ENCODE assay signal across 10 cellular contexts in the genomic region with DNA sequence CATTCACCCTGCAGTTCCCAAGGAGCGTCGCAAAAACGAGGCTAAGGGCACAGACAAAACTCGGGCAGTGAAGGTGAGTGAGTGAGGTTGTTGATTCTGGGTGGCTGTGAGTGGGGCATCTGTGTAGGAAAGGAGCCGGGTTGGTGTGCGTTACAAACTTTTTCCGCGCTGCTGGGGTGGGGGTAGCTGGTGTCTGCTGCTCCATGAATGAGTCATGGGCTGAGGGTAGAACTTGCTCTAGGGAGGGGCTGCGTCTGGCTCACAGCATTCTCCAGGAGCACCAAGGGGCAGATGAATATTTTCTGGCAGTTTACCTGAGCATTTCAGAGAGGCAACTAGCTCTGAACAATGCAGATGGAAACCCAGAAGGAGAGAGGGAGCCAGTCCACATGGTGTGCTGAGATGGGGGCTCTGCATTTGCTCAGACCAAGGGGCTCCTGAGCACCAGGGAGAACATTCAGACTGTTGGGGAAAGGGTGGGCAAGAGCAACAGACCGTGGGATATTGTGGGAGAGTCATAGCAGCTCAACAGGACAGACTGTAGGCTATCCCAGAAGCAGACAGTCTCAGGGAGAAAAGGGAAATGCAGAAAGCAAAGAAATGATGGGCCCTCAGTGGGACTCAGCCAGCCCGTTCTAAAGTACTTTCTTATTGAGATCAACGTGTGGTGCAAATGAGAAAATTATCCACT. TPM values are rescaled to one million over a fixed set of nuclear protein-coding genes. Genes with fewer than 3 reads are reported as not detected.
DNase-seq lines count a peak whose midpoint lies in the region; ATAC-seq and TF ChIP-seq lines count a peak whose summit lies in the region.
"Had no signal": no experiment of that assay in that cellular context is flagged by ENCODE, and none has a peak within 500 bp of the region (broad histone marks: within the 10 kb centered on the region; RNA-seq: fewer than 3 reads in every experiment).

No MANE protein-coding gene starts in this region.

- no peak for TF ChIP-seq CTCF in type B pancreatic cell (conservative IDR thresholded peaks at IDR 0.05)

- no peaks in the 10 kb centered on the region for H3K27me3 Mint-ChIP-seq in type B pancreatic cell

- peak overlapping the region; percentile 59 for H3K27ac Mint-ChIP-seq in type B pancreatic cell
- H3K27ac Mint-ChIP-seq: memory B cell had no signal

- H3K36me3 ChIP-seq in mucosa of rectum (ENCODE audit: control insufficient read depth in 2 of 2, insufficient read depth in 2 of 2, low read length in 2 of 2), result peaks cover under 1 to 4% of the 10 kb centered on the region in 2 donors

- H3K27me3 ChIP-seq in mucosa of rectum (ENCODE audit: control insufficient read depth in 2 of 2, insufficient read depth in 2 of 2, low read length in 2 of 2), result no peaks in the 10 kb centered on the region

- no peak for ATAC-seq in sciatic nerve

- H3K9ac ChIP-seq in mucosa of rectum (ENCODE audit: low read depth in 1 of 2, low read length in 2 of 2), result peak overlapping the region in 1 of 2 donors; percentile 26

- H3K4me3 ChIP-seq in mucosa of rectum (ENCODE audit: low read length in 2 of 2), result peak overlapping the region; percentile 33 to 38

- peaks cover 10 to 12% of the 10 kb centered on the region in 2 donors for H3K4me1 ChIP-seq in mucosa of rectum (ENCODE audit: control insufficient read depth in 2 of 2, insufficient read depth in 2 of 2, low read length in 2 of 2)

- no peak overlapping the region for H3K4me3 Mint-ChIP-seq in type B pancreatic cell
- H3K4me3 Mint-ChIP-seq: memory B cell had no signal

- H3K4me1 Mint-ChIP-seq in type B pancreatic cell (ENCODE audit: unreplicated experiment), result peaks cover 6% of the 10 kb centered on the region

- DNase-seq in activated naive CD4-positive, alpha-beta T cell treated with Interleukin-2 at 50 U/mL for 16 hours, result peak; percentile 42
- DNase-seq in activated naive CD4-positive, alpha-beta T cell (lab: John Stamatoyannopoulos, UW), result no peak
- peak; percentile 4 for DNase-seq in amniotic stem cell (lab: John Stamatoyannopoulos, UW)
- DNase-seq in type B pancreatic cell (ENCODE audit: extremely low spot score, unreplicated experiment), result peak; percentile 25
- DNase-seq in HuH-7 (ENCODE audit: low spot score), result no peak
- DNase-seq in sciatic nerve (ENCODE audit: low spot score), result no peak
- DNase-seq in NCI-H2029 (lab: John Stamatoyannopoulos, UW), result no peak
- DNase-seq: NCI-H1930 had no signal

- H3K27ac ChIP-seq in mucosa of rectum (ENCODE audit: low read depth in 2 of 2, low read length in 2 of 2), result peak overlapping the region; percentile 63 to 73

- intact Hi-C loops in sciatic nerve (cut with DNase I), result no loop called here

- no peaks in the 10 kb centered on the region for H3K9me3 Mint-ChIP-seq in type B pancreatic cell
- H3K9me3 Mint-ChIP-seq: memory B cell had no signal

- no peaks in the 10 kb centered on the region for H3K36me3 Mint-ChIP-seq in type B pancreatic cell
- H3K36me3 Mint-ChIP-seq: memory B cell had no signal

- no peaks in the 10 kb centered on the region for H3K9me3 ChIP-seq in mucosa of rectum (ENCODE audit: control insufficient read depth in 2 of 2, low read length in 2 of 2)

RNA-seq across cellular contexts. Expression of gene NOBOX, which starts 18.8 kb away (rescaled TPM):
- total RNA-seq in type B pancreatic cell (ENCODE audit: low replicate concordance) (not detected in 2 replicates), sciatic nerve (not detected)

RNA-seq across cellular contexts. Expression of gene ARHGEF5, which starts 29.5 kb away (rescaled TPM):
- total RNA-seq in type B pancreatic cell (ENCODE audit: low replicate concordance) (17.2 and 51.2 TPM in 2 replicates), sciatic nerve (12.8 TPM)

Comparison
In these comparisons a context has a peak if more than half of its experiments do, and no peak if none do; other contexts are left out.
1. DNase-seq: peak in activated naive CD4-positive, alpha-beta T cell treated with Interleukin-2 at 50 U/mL for 16 hours (single experiment), amniotic stem cell (single experiment) and type B pancreatic cell (single experiment); none in activated naive CD4-positive, alpha-beta T cell (0 of 4), HuH-7 (single experiment), sciatic nerve (single experiment) and NCI-H2029 (single experiment).